ENCODE assay signal across 26 cellular contexts in the genomic region with DNA sequence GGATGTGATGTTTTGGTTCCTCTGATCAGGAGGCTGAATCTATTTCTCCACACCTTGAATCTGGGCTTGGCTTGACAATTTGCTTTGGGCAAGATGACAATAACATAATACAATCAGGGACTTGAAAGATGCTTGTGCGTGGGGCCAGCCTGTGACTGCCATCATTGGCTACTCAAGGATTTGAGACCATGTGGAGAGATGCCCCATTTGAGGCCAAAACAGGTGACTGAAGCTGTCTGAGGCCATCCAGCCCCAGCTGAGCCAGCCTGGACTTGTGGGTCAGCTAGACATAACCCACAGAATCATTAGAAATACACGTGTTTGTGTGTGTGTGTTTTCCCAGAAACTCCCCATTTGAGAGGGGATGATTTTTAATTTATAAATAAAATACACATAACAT.
"Had no signal": no experiment of that assay in that cellular context is flagged by ENCODE, and none has a peak within 500 bp of the region (broad histone marks: within the 10 kb centered on the region; RNA-seq: fewer than 3 reads in every experiment).

No MANE protein-coding gene starts in this region.

- DNase-seq: activated CD4-positive, alpha-beta T cell treated with anti-CD3 and anti-CD28 coated beads for 4 hours; activated CD4-positive, alpha-beta T cell treated with anti-CD3 and anti-CD28 coated beads, Interleukin-2, amount 50 U/mL, for 4 hours; activated naive CD4-positive, alpha-beta T cell treated with anti-CD3 and anti-CD28 coated beads for 36 hours; activated naive CD8-positive, alpha-beta T cell treated with anti-CD3 and anti-CD28 coated beads for 36 hours; activated T-cell treated with anti-CD3 and anti-CD28 coated beads for 4 hours; activated T-cell treated with anti-CD3 and anti-CD28 coated beads, Interleukin-2, amount 50 U/mL, for 72 hours; esophagus squamous epithelium; foreskin melanocyte; heart right ventricle; kidney glomerular epithelial cell; left ventricle myocardium inferior; naive B cell; nucleus accumbens; pancreas; stimulated activated CD4-positive, alpha-beta T cell treated with anti-CD3 and anti-CD28 coated beads, Interleukin-15, amount 100 ng/mL, for 24 hours; stimulated activated naive CD4-positive, alpha-beta T cell; SW 1271; T-helper 9 cell; upper lobe of right lung had no signal

- ATAC-seq: activated T-cell treated with anti-CD3 and anti-CD28 coated beads, Interleukin-2, amount 50 U/mL, for 72 hours; heart right ventricle; pancreas; upper lobe of right lung had no signal

- H3K4me1 ChIP-seq: adrenal gland, ascending aorta, esophagus squamous epithelium, heart right ventricle, left ventricle myocardium inferior, pancreas, right atrium auricular region, suprapubic skin, tibial artery, upper lobe of right lung had no signal

- H3K4me3 ChIP-seq: adrenal gland, ascending aorta, cardiac muscle cell, esophagus squamous epithelium, heart right ventricle, left ventricle myocardium inferior, pancreas, right atrium auricular region, suprapubic skin, tibial artery, upper lobe of right lung had no signal

- H3K36me3 ChIP-seq: adrenal gland, ascending aorta, cardiac muscle cell, esophagus squamous epithelium, heart right ventricle, left ventricle myocardium inferior, pancreas, right atrium auricular region, suprapubic skin, tibial artery, upper lobe of right lung had no signal

- H3K27me3 ChIP-seq: adrenal gland, ascending aorta, cardiac muscle cell, pancreas, right atrium auricular region, upper lobe of right lung had no signal

- H3K27ac ChIP-seq: adrenal gland, ascending aorta, cardiac muscle cell, esophagus squamous epithelium, heart right ventricle, left ventricle myocardium inferior, pancreas, right atrium auricular region, suprapubic skin, tibial artery, upper lobe of right lung, VCaP had no signal

- H3K9me3 ChIP-seq: upper lobe of right lung had no signal
